1 cellular context compared by ENCODE assay signal in the genomic region with DNA sequence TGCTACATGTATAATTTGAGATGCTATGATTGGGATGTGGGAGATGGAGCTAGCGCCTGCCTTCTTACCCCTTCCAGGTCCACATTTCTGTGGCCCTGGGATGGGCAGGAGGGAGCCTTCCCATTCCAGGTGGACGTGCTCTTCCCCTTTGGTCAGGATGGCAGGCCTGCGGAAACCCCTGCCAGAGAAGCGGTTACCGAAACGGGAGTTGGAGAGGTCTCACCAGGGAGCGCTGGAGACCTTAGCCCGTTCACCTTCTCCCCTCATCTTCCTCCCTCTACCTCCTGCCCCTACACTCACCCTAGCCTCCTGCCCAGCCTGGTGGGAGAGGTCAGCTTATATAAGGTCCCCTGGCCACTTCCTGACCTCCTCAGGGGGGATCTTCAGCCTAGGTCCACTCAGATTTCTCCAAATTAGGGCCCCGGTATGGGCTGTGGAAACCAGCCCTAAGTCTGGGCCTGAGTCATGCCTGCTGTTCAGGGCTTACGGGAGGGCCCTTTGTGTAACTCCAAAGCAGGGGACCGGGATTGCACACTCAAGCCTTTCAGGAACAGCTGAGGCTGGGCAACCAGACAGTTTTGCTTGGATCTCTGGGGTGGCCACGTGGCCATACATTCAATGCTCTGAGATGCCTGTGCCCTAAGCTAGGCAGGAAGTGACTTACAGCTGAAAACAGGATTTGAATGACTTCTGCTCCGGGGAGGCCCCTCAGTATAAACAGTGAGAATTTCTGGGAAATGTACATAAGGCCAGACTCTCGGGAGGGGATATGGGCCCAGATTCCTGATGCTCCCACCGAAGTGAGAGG.
A peak's percentile ranks its signal among the peaks of the same experiment; 100 is the strongest.
TF ChIP-seq lines count a peak whose summit lies in the region.

No MANE protein-coding gene starts in this region.

TF ChIP-seq in HepG2, 621 proteins besides CTCF, POLR2A, EP300 and RAD21 (continued from another document and continues in another):
- peak; percentile 91 for TF ChIP-seq ZNF18 (CRISPR knock-in tag; IDR thresholded peaks at IDR 0.05; ENCODE audit: insufficient replicate concordance)
- TF ChIP-seq ZBTB8A (CRISPR knock-in tag; IDR thresholded peaks at IDR 0.05; ENCODE audit: borderline replicate concordance, low read depth): no peak
- TF ChIP-seq CREBL2 (CRISPR knock-in tag; IDR thresholded peaks at IDR 0.05; ENCODE audit: borderline replicate concordance): no peak
- peak; percentile 68; the same call in 1 of the 2 replicates for TF ChIP-seq ZNF703 (CRISPR knock-in tag; IDR thresholded peaks at IDR 0.05; ENCODE audit: borderline replicate concordance)
- TF ChIP-seq RCOR2 (CRISPR knock-in tag; IDR thresholded peaks at IDR 0.05): peak; percentile 25; the same call in 1 of the 2 replicates
- no peak for TF ChIP-seq PRDM10 (CRISPR knock-in tag; IDR thresholded peaks at IDR 0.05; ENCODE audit: low read depth)
- peak; percentile 72 for TF ChIP-seq CEBPG (CRISPR knock-in tag; IDR thresholded peaks at IDR 0.05)
- peak; percentile 97 for TF ChIP-seq ZNF687 (CRISPR knock-in tag; IDR thresholded peaks at IDR 0.05)
- peak; percentile 91; the same call in 1 of the 2 replicates for TF ChIP-seq FOXO1 (CRISPR knock-in tag; IDR thresholded peaks at IDR 0.05)
- TF ChIP-seq ZNF224 (CRISPR knock-in tag; IDR thresholded peaks at IDR 0.05): peak; percentile 50
- no peak for TF ChIP-seq SNAI1 (CRISPR knock-in tag; IDR thresholded peaks at IDR 0.05; ENCODE audit: borderline replicate concordance)
- TF ChIP-seq MED1 (CRISPR knock-in tag; IDR thresholded peaks at IDR 0.05): peak; percentile 96
- TF ChIP-seq KDM6A (CRISPR knock-in tag; IDR thresholded peaks at IDR 0.05; ENCODE audit: low read depth): peak; percentile 62; the same call in 1 of the 2 replicates
- TF ChIP-seq HES4 (CRISPR knock-in tag; IDR thresholded peaks at IDR 0.05; ENCODE audit: borderline replicate concordance): no peak
- TF ChIP-seq MED8 (CRISPR knock-in tag; IDR thresholded peaks at IDR 0.05; ENCODE audit: insufficient replicate concordance): peak; percentile 46
- no peak for TF ChIP-seq U2AF2 (IDR thresholded peaks at IDR 0.05; ENCODE audit: low read depth, low read length)
- TF ChIP-seq ZNF772 (CRISPR knock-in tag; IDR thresholded peaks at IDR 0.05): peak; percentile 12; the same call in 1 of the 2 replicates
- TF ChIP-seq KDM4B (CRISPR knock-in tag; IDR thresholded peaks at IDR 0.05): peak; percentile 51; the same call in 1 of the 2 replicates
- peak; percentile 95 for TF ChIP-seq ZBTB20 (CRISPR knock-in tag; IDR thresholded peaks at IDR 0.05; ENCODE audit: borderline replicate concordance, low read depth)
- TF ChIP-seq FOXA3 (CRISPR knock-in tag; IDR thresholded peaks at IDR 0.05): peak; percentile 92
- no peak for TF ChIP-seq SRSF1 (optimal IDR thresholded peaks at IDR 0.05; ENCODE audit: low read depth, low read length)
- TF ChIP-seq ZFP91 (CRISPR knock-in tag; IDR thresholded peaks at IDR 0.05; ENCODE audit: borderline replicate concordance): no peak; the same call in 1 of the 2 replicates
- no peak for TF ChIP-seq TBL1XR1 (IDR thresholded peaks at IDR 0.05; ENCODE audit: borderline replicate concordance, low read length, partially characterized antibody)
- TF ChIP-seq, protein P1, sequence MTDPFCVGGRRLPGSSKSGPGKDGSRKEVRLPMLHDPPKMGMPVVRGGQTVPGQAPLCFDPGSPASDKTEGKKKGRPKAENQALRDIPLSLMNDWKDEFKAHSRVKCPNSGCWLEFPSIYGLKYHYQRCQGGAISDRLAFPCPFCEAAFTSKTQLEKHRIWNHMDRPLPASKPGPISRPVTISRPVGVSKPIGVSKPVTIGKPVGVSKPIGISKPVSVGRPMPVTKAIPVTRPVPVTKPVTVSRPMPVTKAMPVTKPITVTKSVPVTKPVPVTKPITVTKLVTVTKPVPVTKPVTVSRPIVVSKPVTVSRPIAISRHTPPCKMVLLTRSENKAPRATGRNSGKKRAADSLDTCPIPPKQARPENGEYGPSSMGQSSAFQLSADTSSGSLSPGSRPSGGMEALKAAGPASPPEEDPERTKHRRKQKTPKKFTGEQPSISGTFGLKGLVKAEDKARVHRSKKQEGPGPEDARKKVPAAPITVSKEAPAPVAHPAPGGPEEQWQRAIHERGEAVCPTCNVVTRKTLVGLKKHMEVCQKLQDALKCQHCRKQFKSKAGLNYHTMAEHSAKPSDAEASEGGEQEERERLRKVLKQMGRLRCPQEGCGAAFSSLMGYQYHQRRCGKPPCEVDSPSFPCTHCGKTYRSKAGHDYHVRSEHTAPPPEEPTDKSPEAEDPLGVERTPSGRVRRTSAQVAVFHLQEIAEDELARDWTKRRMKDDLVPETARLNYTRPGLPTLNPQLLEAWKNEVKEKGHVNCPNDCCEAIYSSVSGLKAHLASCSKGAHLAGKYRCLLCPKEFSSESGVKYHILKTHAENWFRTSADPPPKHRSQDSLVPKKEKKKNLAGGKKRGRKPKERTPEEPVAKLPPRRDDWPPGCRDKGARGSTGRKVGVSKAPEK (CRISPR knock-in tag; IDR thresholded peaks at IDR 0.05; ENCODE audit: borderline replicate concordance): no peak
- TF ChIP-seq, protein P2, sequence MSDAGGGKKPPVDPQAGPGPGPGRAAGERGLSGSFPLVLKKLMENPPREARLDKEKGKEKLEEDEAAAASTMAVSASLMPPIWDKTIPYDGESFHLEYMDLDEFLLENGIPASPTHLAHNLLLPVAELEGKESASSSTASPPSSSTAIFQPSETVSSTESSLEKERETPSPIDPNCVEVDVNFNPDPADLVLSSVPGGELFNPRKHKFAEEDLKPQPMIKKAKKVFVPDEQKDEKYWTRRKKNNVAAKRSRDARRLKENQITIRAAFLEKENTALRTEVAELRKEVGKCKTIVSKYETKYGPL (CRISPR knock-in tag; IDR thresholded peaks at IDR 0.05): no peak
- no peak for TF ChIP-seq RFX1 (IDR thresholded peaks at IDR 0.05)
- no peak for TF ChIP-seq SAFB2 (CRISPR knock-in tag; IDR thresholded peaks at IDR 0.05; ENCODE audit: borderline replicate concordance, low read depth)
- TF ChIP-seq ZNF44 (CRISPR knock-in tag; IDR thresholded peaks at IDR 0.05): 0 out of 2 replicates have a peak, but pooled peaks have one; percentile 45
- no peak for TF ChIP-seq ZNF431 (CRISPR knock-in tag; IDR thresholded peaks at IDR 0.05; ENCODE audit: borderline replicate concordance, low read depth)
- peak; percentile 94 for TF ChIP-seq MAX (IDR thresholded peaks at IDR 0.05)
- no peak for TF ChIP-seq ZNF597 (CRISPR knock-in tag; IDR thresholded peaks at IDR 0.05)
- no peak for TF ChIP-seq ZBTB46 (CRISPR knock-in tag; IDR thresholded peaks at IDR 0.05; ENCODE audit: borderline replicate concordance)
- TF ChIP-seq THYN1 (CRISPR knock-in tag; IDR thresholded peaks at IDR 0.05; ENCODE audit: borderline replicate concordance, low read depth): no peak
- no peak for TF ChIP-seq FOXM1 (CRISPR knock-in tag; IDR thresholded peaks at IDR 0.05)
- peak; percentile 46; the same call in 1 of the 2 replicates for TF ChIP-seq ZSCAN20 (CRISPR knock-in tag; IDR thresholded peaks at IDR 0.05; ENCODE audit: borderline replicate concordance)
- no peak for TF ChIP-seq SP1 (IDR thresholded peaks at IDR 0.05)
- TF ChIP-seq SP1 (CRISPR knock-in tag; IDR thresholded peaks at IDR 0.05): no peak
- TF ChIP-seq NFKB2 (CRISPR knock-in tag; IDR thresholded peaks at IDR 0.05; ENCODE audit: borderline replicate concordance): peak; percentile 69; the same call in 1 of the 2 replicates
